8 cellular contexts compared by ENCODE assay signal in the genomic region with DNA sequence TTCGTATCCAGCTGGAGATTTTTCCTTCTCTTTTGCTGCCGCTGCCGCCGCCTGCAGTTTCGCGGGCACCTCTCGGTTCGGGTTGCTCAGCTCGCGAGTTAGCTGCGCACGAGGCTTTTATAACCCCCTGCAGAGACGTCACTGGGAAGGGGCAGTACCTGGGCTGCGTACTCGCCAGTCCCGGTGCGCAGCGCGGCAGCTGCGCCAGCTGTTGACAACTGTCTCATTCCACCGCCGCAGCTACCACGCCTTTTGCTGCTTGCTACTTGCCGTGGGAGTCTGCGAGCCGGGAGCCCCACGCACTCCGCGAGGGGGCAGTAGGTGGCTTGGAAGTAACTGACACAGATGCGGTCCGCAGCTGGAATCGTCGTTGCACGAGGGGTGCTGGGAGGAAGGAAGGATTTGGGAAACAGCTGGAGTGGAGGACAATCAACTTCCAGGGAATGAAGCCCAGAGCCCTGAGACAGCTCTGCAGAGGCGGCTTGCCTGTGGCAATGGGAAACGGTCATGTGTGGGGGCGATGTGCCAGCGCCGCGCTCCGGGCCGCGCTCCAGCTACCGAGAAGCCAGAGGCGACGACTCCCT. TPM values are rescaled to one million over a fixed set of nuclear protein-coding genes. Genes with fewer than 3 reads are reported as not detected.
DNase-seq lines count a peak whose midpoint lies in the region; ATAC-seq and TF ChIP-seq lines count a peak whose summit lies in the region.

TSS of gene TACR1 (minus strand) at position 93 of the 584 bp plus-strand sequence. CDS start 586 bp downstream, outside the sequence.

- in situ Hi-C loops in G401 (cut with HindIII; ENCODE audit: low sequenced_read_pairs), result no loop called here

- H3K4me1 Mint-ChIP-seq in nephron, result peaks cover 11% of the 10 kb centered on the region

- DNase-seq in G401 (ENCODE audit: low spot score) (peak; percentile 9), NCI-H1694 (lab: John Stamatoyannopoulos, UW) (peak; percentile 28), fibroblast of gingiva (ENCODE audit: low read depth) (peak; percentile 74), substantia nigra (lab: John Stamatoyannopoulos, UW) (peak in 41 of 49 donors; percentile 2 to 75 (median 39)), NOMO-1 treated with DMSO at 0.1 percent for 48 hours (lab: John Stamatoyannopoulos, UW; ENCODE audit: unreplicated experiment) (no peak)
- peak; percentile 52 for DNase-seq in activated T-cell treated with anti-CD3 and anti-CD28 coated beads, Interleukin-2, amount 50 U/mL, for 1 hour

- no peak within 1 kb of the TSS for H3K27ac ChIP-seq in substantia nigra (ENCODE audit: low read depth, low read length, poor library complexity, severe bottlenecking)

- peaks cover 85% of the 10 kb centered on the region for H3K27me3 Mint-ChIP-seq in nephron (ENCODE audit: low read depth)

- no peaks in the 10 kb centered on the region for H3K36me3 Mint-ChIP-seq in nephron (ENCODE audit: low read depth)

- no peaks in the 10 kb centered on the region for H3K9me3 Mint-ChIP-seq in nephron

- no peak within 1 kb of the TSS for H3K27ac Mint-ChIP-seq in nephron

- peak within 1 kb of the TSS; percentile 86 to 90 (median 87) for H3K4me3 Mint-ChIP-seq in nephron

- peak; percentile 58 to 70 (median 66) for TF ChIP-seq CTCF in nephron (IDR thresholded peaks at IDR 0.05; ENCODE audit: unreplicated experiment in 3 of 3)

- ATAC-seq in GM21786 (IDR thresholded peaks at IDR 0.05; ENCODE audit: unreplicated experiment), result peak; percentile 77

RNA-seq across cellular contexts. Expression of gene TACR1, which starts in this region (rescaled TPM):
- not detected in 2 replicates for total RNA-seq in G401 (2014; rRNA removed; shearing (Covaris generic))

Comparison
In these comparisons a context has a peak if more than half of its experiments do, and no peak if none do; other contexts are left out.
1. Peak in DNase-seq in G401; RNA of the gene not detected or under 1 TPM.